ENCODE assay signal across 8 cellular contexts in the genomic region with DNA sequence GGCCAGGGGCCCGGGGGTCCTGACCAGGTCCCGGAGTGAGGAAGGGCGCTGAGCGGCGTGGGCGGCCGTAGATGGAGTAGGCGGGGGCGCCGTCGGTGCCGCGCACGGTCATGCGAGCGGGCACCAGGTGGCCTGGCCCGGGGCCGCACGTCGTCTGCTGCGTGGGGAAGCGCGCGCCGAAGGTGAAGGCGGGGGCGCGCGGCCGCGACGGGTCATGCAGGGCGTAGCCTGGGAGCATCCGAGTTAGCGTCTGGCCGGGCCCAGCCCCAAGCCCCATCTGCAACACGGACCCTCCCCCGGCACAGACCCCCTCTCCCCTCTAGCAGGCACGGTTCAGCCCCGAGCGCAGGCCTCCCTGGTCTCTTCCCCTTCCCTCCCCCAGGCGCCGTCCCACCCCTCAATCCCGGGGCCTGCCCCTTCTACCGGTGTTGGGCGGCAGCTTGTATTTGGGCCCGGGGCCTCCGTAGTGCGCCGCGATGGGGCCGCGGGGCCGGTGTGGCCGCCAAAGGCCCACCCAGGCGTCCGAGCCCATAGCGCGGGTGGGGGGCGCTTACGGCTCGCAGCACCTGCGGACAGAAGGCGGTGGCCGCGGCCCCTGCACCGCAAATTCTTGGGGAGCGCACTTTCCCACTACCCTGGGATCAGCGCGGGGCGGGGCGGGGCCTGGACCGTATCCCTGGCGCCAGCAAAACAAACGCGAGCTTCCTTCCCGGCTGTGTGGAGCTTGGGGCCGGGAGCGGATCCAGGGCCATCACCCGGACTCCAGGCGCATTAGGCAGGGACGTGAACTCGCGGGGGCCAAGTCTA. TPM values are rescaled to one million over a fixed set of nuclear protein-coding genes. Genes with fewer than 3 reads are reported as not detected.
DNase-seq lines count a peak whose midpoint lies in the region; ATAC-seq and TF ChIP-seq lines count a peak whose summit lies in the region.

No MANE protein-coding gene starts in this region.

- H3K4me2 ChIP-seq in neuronal stem cell (ENCODE audit: insufficient read depth, low read length, poor library complexity, severe bottlenecking): peak overlapping the region; percentile 89

- no peak overlapping the region for H2BK120ac ChIP-seq in neuronal stem cell (ENCODE audit: low read depth, low read length)

- H3K4ac ChIP-seq in neuronal stem cell (ENCODE audit: low read length): peak overlapping the region; percentile 53

- H3K4me1 ChIP-seq in A673 (ENCODE audit: insufficient read depth, low read length, poor library complexity, severe bottlenecking) (peaks cover 18% of the 10 kb centered on the region), NT2/D1 (ENCODE audit: insufficient read depth, insufficient read length) (peaks cover 4% of the 10 kb centered on the region), foreskin keratinocyte (no peaks in the 10 kb centered on the region), neuronal stem cell (ENCODE audit: control insufficient read depth in 2 of 2, insufficient read depth in 1 of 2, low read depth in 1 of 2, low read length in 2 of 2) (peaks cover 10 to 16% of the 10 kb centered on the region in 2 donors)

- H4K8ac ChIP-seq in neuronal stem cell (ENCODE audit: low read depth, low read length): peak overlapping the region; percentile 65

- H3K9ac ChIP-seq in NT2/D1 (ENCODE audit: insufficient read length, low read depth) (peak overlapping the region; percentile 86), neuronal stem cell (ENCODE audit: low read depth, low read length, poor library complexity) (peak overlapping the region; percentile 92)

- H3K14ac ChIP-seq in neuronal stem cell (ENCODE audit: low read length): peak overlapping the region; percentile 94

- H2BK5ac ChIP-seq in neuronal stem cell (ENCODE audit: low read length): peak overlapping the region; percentile 82

- TF ChIP-seq CTCF in A673 (conservative IDR thresholded peaks at IDR 0.05; ENCODE audit: low read depth, low read length) (no peak), foreskin keratinocyte (conservative IDR thresholded peaks at IDR 0.05) (no peak)

- no TSS peak for BruUV-seq in A673 (replicated peaks; lab: Mats Ljungman, UMichigan)

- CTCF ChIA-PET in A673 (lab: Charles Lee): no interaction called here

- H3K27me3 ChIP-seq in A673 (replicated peaks; ENCODE audit: insufficient read depth, low read depth, low read length, poor library complexity) (peaks cover 23% of the 10 kb centered on the region), NT2/D1 (ENCODE audit: insufficient read depth, insufficient read length) (no peaks in the 10 kb centered on the region), foreskin keratinocyte (no peaks in the 10 kb centered on the region), neuronal stem cell (ENCODE audit: control insufficient read depth in 3 of 3, insufficient read depth in 3 of 3, low read depth in 1 of 3, low read length in 3 of 3) (peaks cover 14 to 35% (median 14%) of the 10 kb centered on the region in 3 experiments)

- WGBS in neuronal stem cell (ENCODE audit: extremely low coverage in 2 of 2, insufficient read length in 2 of 2, insufficient replicate concordance in 1 of 2), 2 donors: no CpG with 5 or more reads among the region's 84 CpGs

- H3K9me3 ChIP-seq in A673 (ENCODE audit: low read depth, low read length, poor library complexity, severe bottlenecking) (no peaks in the 10 kb centered on the region), NT2/D1 (ENCODE audit: insufficient read depth, low read length) (no peaks in the 10 kb centered on the region), neuronal stem cell (replicated peaks in 1 of 2; ENCODE audit: control insufficient read depth in 2 of 2, insufficient read depth in 1 of 2, low read depth in 1 of 2, low read length in 2 of 2) (peaks cover 8 to 21% of the 10 kb centered on the region in 2 donors)

- H3K36me3 ChIP-seq in A673 (ENCODE audit: insufficient read depth, low read length, poor library complexity, severe bottlenecking) (no peaks in the 10 kb centered on the region), NT2/D1 (ENCODE audit: insufficient read depth, insufficient read length, low read length) (no peaks in the 10 kb centered on the region), neuronal stem cell (replicated peaks in 1 of 2; ENCODE audit: control insufficient read depth in 2 of 2, insufficient read depth in 2 of 2, low read length in 2 of 2) (no peaks in the 10 kb centered on the region)

- intact Hi-C loops in A673 (cut with micrococcal nuclease; ENCODE audit: unreplicated experiment): no loop called here

- no peak overlapping the region for H4K91ac ChIP-seq in neuronal stem cell (ENCODE audit: low read depth, low read length, poor library complexity)

- H3K27ac ChIP-seq in A673 (ENCODE audit: low read depth, low read length, poor library complexity, severe bottlenecking) (no peak overlapping the region), foreskin keratinocyte (peak overlapping the region; percentile 98), neuronal stem cell (replicated peaks; ENCODE audit: low read length) (no peak overlapping the region)

- POLR2A ChIA-PET in A673 (lab: Charles Lee; ENCODE audit: low non-redundant PET): no interaction called here

- H3K23ac ChIP-seq in neuronal stem cell (ENCODE audit: low read depth, low read length, poor library complexity): peak overlapping the region; percentile 99

- H2AK5ac ChIP-seq in neuronal stem cell (ENCODE audit: low read depth, low read length): peak overlapping the region; percentile 99

- H3K4me3 ChIP-seq in A673 (ENCODE audit: low read depth, low read length, poor library complexity, severe bottlenecking) (peak overlapping the region; percentile 46), NT2/D1 (ENCODE audit: insufficient read length, low read depth) (peak overlapping the region; percentile 49), neuronal stem cell (ENCODE audit: low read length in 2 of 2) (peak overlapping the region; percentile 55 to 82)

- ATAC-seq in foreskin keratinocyte (peak; percentile 56), HG03280 (IDR thresholded peaks at IDR 0.05; ENCODE audit: unreplicated experiment) (no peak)

- peak overlapping the region; percentile 98 for H3K18ac ChIP-seq in neuronal stem cell (ENCODE audit: low read length)

- peaks cover 2% of the 10 kb centered on the region for H3K79me1 ChIP-seq in neuronal stem cell (ENCODE audit: low read depth, low read length)

- peak overlapping the region; percentile 84 for H2BK12ac ChIP-seq in neuronal stem cell (ENCODE audit: low read length)

- H2BK15ac ChIP-seq in neuronal stem cell (ENCODE audit: low read length): peak overlapping the region; percentile 97

- peak overlapping the region; percentile 96 for H2AFZ ChIP-seq in neuronal stem cell (ENCODE audit: low read length)

- DNase-seq in A673 (ENCODE audit: low spot score) (no peak), GM19238 (ENCODE audit: insufficient read length, low spot score) (peak; percentile 65), NT2/D1 (ENCODE audit: low read depth, low spot score) (no peak), activated gamma-delta T cell treated with Interleukin-2 at 50 U/mL for 16 hours (peak; percentile 47), foreskin keratinocyte (peak; percentile 48 to 62), neuronal stem cell (ENCODE audit: low spot score) (no peak), ureter (ENCODE audit: low spot score) (peak; percentile 76)

RNA-seq across cellular contexts. Expression of a gene that starts 1.9 kb away (rescaled TPM):
- total RNA-seq in A673 (2021): 0.58 and 0.98 TPM in 2 replicates
- 46.6 and 56.6 TPM in 2 replicates for total RNA-seq in foreskin keratinocyte
- polyA plus RNA-seq in foreskin keratinocyte: 50.0 and 66.5 TPM in 2 replicates
- 3.0 TPM for polyA plus RNA-seq in neuronal stem cell (2013, experiment 1 of 2)
- 2.9 TPM for polyA plus RNA-seq in neuronal stem cell (2013, experiment 2 of 2)
- total RNA-seq in ureter: 37.9 TPM

RNA-seq across cellular contexts. Expression of a gene that starts 6.4 kb away (rescaled TPM):
- total RNA-seq in A673 (2021): 0.44 and 5.4 TPM in 2 replicates
- total RNA-seq in foreskin keratinocyte: 1.3 and 1.9 TPM in 2 replicates
- 1.5 and 1.8 TPM in 2 replicates for polyA plus RNA-seq in foreskin keratinocyte
- 0.50 TPM for polyA plus RNA-seq in neuronal stem cell (2013, experiment 1 of 2)
- polyA plus RNA-seq in neuronal stem cell (2013, experiment 2 of 2): 0.90 TPM
- total RNA-seq in ureter: not detected

RNA-seq across cellular contexts. Expression of a gene that starts 13.9 kb away (rescaled TPM):
- total RNA-seq in A673 (2021) (1.4 and 1.6 TPM in 2 replicates), foreskin keratinocyte (not detected in 2 replicates), ureter (1.2 TPM)
- 0.02 TPM in 1 of 2 replicates, not detected in the other for polyA plus RNA-seq in foreskin keratinocyte
- polyA plus RNA-seq in neuronal stem cell (2013, experiment 1 of 2): 0.01 TPM
- 0.01 TPM for polyA plus RNA-seq in neuronal stem cell (2013, experiment 2 of 2)

RNA-seq across cellular contexts. Expression of a gene that starts 23.7 kb away (rescaled TPM):
- total RNA-seq in A673 (2021) (135 TPM in 2 replicates), foreskin keratinocyte (66.6 and 68.4 TPM in 2 replicates), ureter (37.7 TPM)
- polyA plus RNA-seq in foreskin keratinocyte: 54.9 and 56.9 TPM in 2 replicates
- 29.6 TPM for polyA plus RNA-seq in neuronal stem cell (2013, experiment 1 of 2)
- 27.7 TPM for polyA plus RNA-seq in neuronal stem cell (2013, experiment 2 of 2)

RNA-seq across cellular contexts. Expression of a gene that starts 24.2 kb away (rescaled TPM):
- 79.2 and 79.3 TPM in 2 replicates for total RNA-seq in A673 (2021)
- 39.3 and 44.0 TPM in 2 replicates for total RNA-seq in foreskin keratinocyte
- 56.2 and 65.4 TPM in 2 replicates for polyA plus RNA-seq in foreskin keratinocyte
- 29.8 TPM for polyA plus RNA-seq in neuronal stem cell (2013, experiment 1 of 2)
- polyA plus RNA-seq in neuronal stem cell (2013, experiment 2 of 2): 30.2 TPM
- 63.6 TPM for total RNA-seq in ureter

Comparison
In these comparisons a context has a peak if more than half of its experiments do, and no peak if none do; other contexts are left out.
1. DNase-seq: peak in GM19238 (single experiment), activated gamma-delta T cell treated with Interleukin-2 at 50 U/mL for 16 hours (single experiment), foreskin keratinocyte (2 of 2) and ureter (single experiment); none in A673 (single experiment), NT2/D1 (single experiment) and neuronal stem cell (single experiment).
2. RNA of a gene that starts 1.9 kb away (total RNA-seq): 46.6 to 56.6 TPM in foreskin keratinocyte and 37.9 TPM in ureter (single experiment); 0.58 to 0.98 TPM in A673; every median in the first group is over 10 times any median in the second.
3. Peak in every context shown above with its lines, with median percentiles within 50 percentile points of each other: H3K4me3 ChIP-seq.